ENCODE assay signal across 9 cellular contexts in genomic region chr3:184565421-184566211, GRCh38. TPM values are rescaled to one million over a fixed set of nuclear protein-coding genes. Genes with fewer than 3 reads are reported as not detected.
DNase-seq lines count a peak whose midpoint lies in the region; ATAC-seq and TF ChIP-seq lines count a peak whose summit lies in the region.
"Had no signal": no experiment of that assay in that cellular context is flagged by ENCODE, and none has a peak within 500 bp of the region (broad histone marks: within the 10 kb centered on the region; RNA-seq: fewer than 3 reads in every experiment).

No MANE protein-coding gene starts in this region.

- peaks cover 14% of the 10 kb centered on the region for H3K27me3 ChIP-seq in neural cell (ENCODE audit: insufficient read depth, low read depth, low read length)

- H3K9ac ChIP-seq in neural cell (ENCODE audit: low read length), result peak overlapping the region; percentile 47

- TF ChIP-seq EP300 in neural cell (conservative IDR thresholded peaks at IDR 0.05; ENCODE audit: poor library complexity, severe bottlenecking), result no peak

- H3K9me3 Mint-ChIP-seq in stimulated activated naive B cell treated with anti-CD40 and anti-IgM and Interleukin-4, amounts not matched to agents 10 μg/mL and 1 μg/mL and 100 μg/mL, for 72 hours, result no peaks in the 10 kb centered on the region
- no peaks in the 10 kb centered on the region for H3K9me3 Mint-ChIP-seq in stimulated activated memory B cell treated with anti-CD40 and anti-IgM and Interleukin-4, amounts not matched to agents 10 μg/mL and 1 μg/mL and 100 μg/mL, for 72 hours
- H3K9me3 Mint-ChIP-seq: activated CD8-positive, alpha-beta T cell treated with anti-CD3 and anti-CD28 coated beads for 36 hours had no signal

- peak overlapping the region; percentile 81 for H3K4me3 ChIP-seq in neural cell (ENCODE audit: low read length)

- peaks cover 11 to 27% of the 10 kb centered on the region in 2 donors for H3K4me1 Mint-ChIP-seq in stimulated activated naive B cell treated with anti-CD40 and anti-IgM and Interleukin-4, amounts not matched to agents 10 μg/mL and 1 μg/mL and 100 μg/mL, for 72 hours
- H3K4me1 Mint-ChIP-seq in stimulated activated memory B cell treated with anti-CD40 and anti-IgM and Interleukin-4, amounts not matched to agents 10 μg/mL and 1 μg/mL and 100 μg/mL, for 72 hours, result peaks cover 15% of the 10 kb centered on the region

- peak in 2 of 3 experiments; percentile 89 to 96 for DNase-seq in NCI-H1417 (lab: John Stamatoyannopoulos, UW)
- no peak for DNase-seq in stimulated activated naive B cell treated with anti-CD40 and anti-IgM and Interleukin-4, amounts not matched to agents 10 μg/mL and 1 μg/mL and 100 μg/mL, for 72 hours
- DNase-seq in GM10248 (ENCODE audit: extremely low spot score), result no peak
- DNase-seq: activated CD8-positive, alpha-beta T cell treated with anti-CD3 and anti-CD28 coated beads for 36 hours had no signal

- H3K27ac ChIP-seq in C4-2B, result peak overlapping the region; percentile 86
- peak overlapping the region; percentile 88 for H3K27ac ChIP-seq in cingulate gyrus (ENCODE audit: low read depth, low read length)
- no peak overlapping the region for H3K27ac ChIP-seq in neural cell (ENCODE audit: low read length)

- peaks cover 61% of the 10 kb centered on the region for H3K79me2 ChIP-seq in neural cell (replicated peaks; ENCODE audit: insufficient read depth, low read length)

- no peak for ATAC-seq in stimulated activated naive B cell treated with anti-CD40 and anti-IgM and Interleukin-4, amounts not matched to agents 10 μg/mL and 1 μg/mL and 100 μg/mL, for 72 hours (replicated peaks)
- ATAC-seq in stimulated activated memory B cell treated with anti-CD40 and anti-IgM and Interleukin-4, amounts not matched to agents 10 μg/mL and 1 μg/mL and 100 μg/mL, for 72 hours, result no peak
- no peak for ATAC-seq in HG03175 (IDR thresholded peaks at IDR 0.05; ENCODE audit: unreplicated experiment)
- ATAC-seq: activated CD8-positive, alpha-beta T cell treated with anti-CD3 and anti-CD28 coated beads for 36 hours had no signal

- H3K9me3 ChIP-seq in neural cell (ENCODE audit: low read length), result no peaks in the 10 kb centered on the region

- H3K36me3 Mint-ChIP-seq in stimulated activated naive B cell treated with anti-CD40 and anti-IgM and Interleukin-4, amounts not matched to agents 10 μg/mL and 1 μg/mL and 100 μg/mL, for 72 hours, result no peaks in the 10 kb centered on the region
- no peaks in the 10 kb centered on the region for H3K36me3 Mint-ChIP-seq in stimulated activated memory B cell treated with anti-CD40 and anti-IgM and Interleukin-4, amounts not matched to agents 10 μg/mL and 1 μg/mL and 100 μg/mL, for 72 hours

- no peak overlapping the region for H2AFZ ChIP-seq in neural cell (ENCODE audit: low read depth, low read length)

- TF ChIP-seq CTCF in C4-2B (conservative IDR thresholded peaks at IDR 0.05), result no peak
- no peak for TF ChIP-seq CTCF in neural cell (IDR thresholded peaks at IDR 0.05; ENCODE audit: poor library complexity, severe bottlenecking)
- no peak for TF ChIP-seq CTCF in GM10248 (IDR thresholded peaks at IDR 0.05; ENCODE audit: control extremely low read depth, extremely low read depth, low read depth, missing control alignments)

- no peak overlapping the region for H3K4me3 Mint-ChIP-seq in stimulated activated naive B cell treated with anti-CD40 and anti-IgM and Interleukin-4, amounts not matched to agents 10 μg/mL and 1 μg/mL and 100 μg/mL, for 72 hours
- H3K4me3 Mint-ChIP-seq in stimulated activated memory B cell treated with anti-CD40 and anti-IgM and Interleukin-4, amounts not matched to agents 10 μg/mL and 1 μg/mL and 100 μg/mL, for 72 hours, result no peak overlapping the region
- H3K4me3 Mint-ChIP-seq: activated CD8-positive, alpha-beta T cell treated with anti-CD3 and anti-CD28 coated beads for 36 hours had no signal

- TF ChIP-seq RAD21 in neural cell (conservative IDR thresholded peaks at IDR 0.05), result no peak

- no peaks in the 10 kb centered on the region for H3F3A ChIP-seq in neural cell (ENCODE audit: insufficient read depth, low read length, poor library complexity, severe bottlenecking)

- H3K27ac Mint-ChIP-seq in stimulated activated naive B cell treated with anti-CD40 and anti-IgM and Interleukin-4, amounts not matched to agents 10 μg/mL and 1 μg/mL and 100 μg/mL, for 72 hours, result no peak overlapping the region
- no peak overlapping the region for H3K27ac Mint-ChIP-seq in stimulated activated memory B cell treated with anti-CD40 and anti-IgM and Interleukin-4, amounts not matched to agents 10 μg/mL and 1 μg/mL and 100 μg/mL, for 72 hours
- H3K27ac Mint-ChIP-seq: activated CD8-positive, alpha-beta T cell treated with anti-CD3 and anti-CD28 coated beads for 36 hours had no signal

- H4K20me1 ChIP-seq in neural cell (ENCODE audit: insufficient read depth), result no peaks in the 10 kb centered on the region

- POLR2A ChIA-PET in GM10248 (lab: Yijun Ruan, JAX), result no interaction called here

- H3K9me2 ChIP-seq in neural cell (ENCODE audit: insufficient read depth, low read length), result no peaks in the 10 kb centered on the region

- H3K36me3 ChIP-seq in neural cell (ENCODE audit: insufficient read depth, low read length), result no peaks in the 10 kb centered on the region

- CTCF ChIA-PET in GM10248 (lab: Yijun Ruan, JAX), result interaction anchor here (1.1 to 3.7 kb wide), 4 partner anchors 15 to 237 kb away, joined by 3 to 20 read pairs (median 3); no protein-coding TSS in a partner anchor

- H3K27me3 Mint-ChIP-seq in stimulated activated naive B cell treated with anti-CD40 and anti-IgM and Interleukin-4, amounts not matched to agents 10 μg/mL and 1 μg/mL and 100 μg/mL, for 72 hours, result peaks cover 53 to 63% of the 10 kb centered on the region in 2 donors
- H3K27me3 Mint-ChIP-seq in stimulated activated memory B cell treated with anti-CD40 and anti-IgM and Interleukin-4, amounts not matched to agents 10 μg/mL and 1 μg/mL and 100 μg/mL, for 72 hours, result peaks cover 59% of the 10 kb centered on the region

- peak overlapping the region; percentile 35 for H3K4me2 ChIP-seq in neural cell (ENCODE audit: low read length)

TF ChIP-seq in neural cell, 6 proteins besides CTCF, POLR2A, EP300 and RAD21:
- TF ChIP-seq SMC3 (conservative IDR thresholded peaks at IDR 0.05; ENCODE audit: poor library complexity) (peak; percentile 35), MXI1 (conservative IDR thresholded peaks at IDR 0.05; ENCODE audit: poor library complexity, severe bottlenecking) (no peak), POLR2AphosphoS5 (IDR thresholded peaks at IDR 0.05) (no peak), TAF1 (IDR thresholded peaks at IDR 0.05; ENCODE audit: low read depth) (no peak), EZH2 (IDR thresholded peaks at IDR 0.05; ENCODE audit: borderline replicate concordance, insufficient read depth, low read length, poor library complexity, severe bottlenecking) (no peak)
- TF ChIP-seq, protein P1, sequence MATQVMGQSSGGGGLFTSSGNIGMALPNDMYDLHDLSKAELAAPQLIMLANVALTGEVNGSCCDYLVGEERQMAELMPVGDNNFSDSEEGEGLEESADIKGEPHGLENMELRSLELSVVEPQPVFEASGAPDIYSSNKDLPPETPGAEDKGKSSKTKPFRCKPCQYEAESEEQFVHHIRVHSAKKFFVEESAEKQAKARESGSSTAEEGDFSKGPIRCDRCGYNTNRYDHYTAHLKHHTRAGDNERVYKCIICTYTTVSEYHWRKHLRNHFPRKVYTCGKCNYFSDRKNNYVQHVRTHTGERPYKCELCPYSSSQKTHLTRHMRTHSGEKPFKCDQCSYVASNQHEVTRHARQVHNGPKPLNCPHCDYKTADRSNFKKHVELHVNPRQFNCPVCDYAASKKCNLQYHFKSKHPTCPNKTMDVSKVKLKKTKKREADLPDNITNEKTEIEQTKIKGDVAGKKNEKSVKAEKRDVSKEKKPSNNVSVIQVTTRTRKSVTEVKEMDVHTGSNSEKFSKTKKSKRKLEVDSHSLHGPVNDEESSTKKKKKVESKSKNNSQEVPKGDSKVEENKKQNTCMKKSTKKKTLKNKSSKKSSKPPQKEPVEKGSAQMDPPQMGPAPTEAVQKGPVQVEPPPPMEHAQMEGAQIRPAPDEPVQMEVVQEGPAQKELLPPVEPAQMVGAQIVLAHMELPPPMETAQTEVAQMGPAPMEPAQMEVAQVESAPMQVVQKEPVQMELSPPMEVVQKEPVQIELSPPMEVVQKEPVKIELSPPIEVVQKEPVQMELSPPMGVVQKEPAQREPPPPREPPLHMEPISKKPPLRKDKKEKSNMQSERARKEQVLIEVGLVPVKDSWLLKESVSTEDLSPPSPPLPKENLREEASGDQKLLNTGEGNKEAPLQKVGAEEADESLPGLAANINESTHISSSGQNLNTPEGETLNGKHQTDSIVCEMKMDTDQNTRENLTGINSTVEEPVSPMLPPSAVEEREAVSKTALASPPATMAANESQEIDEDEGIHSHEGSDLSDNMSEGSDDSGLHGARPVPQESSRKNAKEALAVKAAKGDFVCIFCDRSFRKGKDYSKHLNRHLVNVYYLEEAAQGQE (IDR thresholded peaks at IDR 0.05; ENCODE audit: borderline replicate concordance), result no peak

RNA-seq across cellular contexts. Expression of gene EPHB3, which starts 4.0 kb away (rescaled TPM):
- 4.3 and 5.9 TPM in 2 replicates for polyA plus RNA-seq in neural cell
- 6.6 and 8.1 TPM in 2 replicates for polyA minus RNA-seq in neural cell

Comparison
In these comparisons a context has a peak if more than half of its experiments do, and no peak if none do; other contexts are left out.
1. DNase-seq: peak in NCI-H1417 (2 of 3); none in stimulated activated naive B cell treated with anti-CD40 and anti-IgM and Interleukin-4, amounts not matched to agents 10 μg/mL and 1 μg/mL and 100 μg/mL, for 72 hours (single experiment) and GM10248 (single experiment).